ENCODE assay signal across 15 cellular contexts in the genomic region with DNA sequence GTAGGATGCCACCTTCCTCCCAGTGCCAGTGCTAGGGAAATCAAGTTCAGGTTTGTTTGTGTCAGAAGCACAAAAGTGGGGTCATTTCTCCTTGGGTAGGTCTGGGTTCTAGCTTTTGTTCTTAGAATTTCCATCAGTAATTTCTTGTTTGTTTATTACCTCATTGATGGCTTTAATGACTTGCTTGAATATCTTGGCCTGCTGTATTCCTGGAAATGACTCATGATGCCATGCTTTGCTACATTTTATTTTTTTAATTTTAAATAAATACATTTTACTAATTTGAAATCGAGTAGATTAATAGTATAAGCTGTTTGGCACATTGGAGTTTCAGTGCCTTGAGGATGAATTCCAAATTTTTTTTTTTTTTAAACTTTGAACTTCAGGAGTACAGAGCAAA.
A peak's percentile ranks its signal among the peaks of the same experiment; 100 is the strongest.
DNase-seq lines count a peak whose midpoint lies in the region; ATAC-seq and TF ChIP-seq lines count a peak whose summit lies in the region.
"Had no signal": no experiment of that assay in that cellular context is flagged by ENCODE, and none has a peak within 500 bp of the region (broad histone marks: within the 10 kb centered on the region; RNA-seq: fewer than 3 reads in every experiment).

No MANE protein-coding gene starts in this region.

- no peaks in the 10 kb centered on the region for H3K9me3 ChIP-seq in PC-3 (ENCODE audit: low read length)
- H3K9me3 ChIP-seq in thyroid gland, result no peaks in the 10 kb centered on the region

- DNase-seq in natural killer cell (no peak), PC-3 (peak; percentile 13), thyroid gland (no peak), pons (ENCODE audit: low spot score) (no peak)
- DNase-seq in natural killer cell treated with Interleukin-12 subunit alpha and Interleukin-12 subunit beta and Interleukin-15 and Interleukin-18, amount 100 ng/mL, for 72 hours (ENCODE audit: low spot score), result no peak
- DNase-seq in activated naive CD8-positive, alpha-beta T cell treated with anti-CD3 and anti-CD28 coated beads for 36 hours, result no peak
- no peak for DNase-seq in stimulated activated naive CD8-positive, alpha-beta T cell treated with anti-CD3 and anti-CD28 coated beads, Interleukin-15, amount 100 ng/mL, for 72 hours
- DNase-seq: C1 segment of cervical spinal cord, DMS153, EL, GM23248, IMR-90, NCI-H1417 treated with DMSO at 0.1 percent for 48 hours, NCI-H2029, NCI-H510A had no signal

- H3K4me3 ChIP-seq in PC-3 (ENCODE audit: low read length), result no peak overlapping the region
- no peak overlapping the region for H3K4me3 ChIP-seq in thyroid gland (replicated peaks in 1 of 3)
- H3K4me3 ChIP-seq: GM23248 had no signal

- H2AFZ ChIP-seq in PC-3 (ENCODE audit: low read length), result no peak overlapping the region
- H2AFZ ChIP-seq: GM23248 had no signal

- H4K20me1 ChIP-seq in PC-3 (ENCODE audit: low read length), result peaks cover 3% of the 10 kb centered on the region; the same call in 1 of the 2 replicates

- H3K27ac Mint-ChIP-seq in natural killer cell, result peak overlapping the region; percentile 82 to 90
- peak overlapping the region in 1 of 2 donors; percentile 73 for H3K27ac Mint-ChIP-seq in natural killer cell treated with Interleukin-12 subunit alpha and Interleukin-12 subunit beta and Interleukin-15 and Interleukin-18, amount 100 ng/mL, for 72 hours
- H3K27ac Mint-ChIP-seq in activated naive CD8-positive, alpha-beta T cell treated with anti-CD3 and anti-CD28 coated beads for 36 hours, result peak overlapping the region; percentile 91
- H3K27ac Mint-ChIP-seq in stimulated activated naive CD8-positive, alpha-beta T cell treated with anti-CD3 and anti-CD28 coated beads, Interleukin-15, amount 100 ng/mL, for 72 hours, result peak overlapping the region; percentile 71 to 92

- H3K9me2 ChIP-seq in PC-3 (replicated peaks; ENCODE audit: low read length), result no peaks in the 10 kb centered on the region

- no TSS peak for BruUV-seq in PC-3 (replicated peaks; lab: Mats Ljungman, UMichigan)

- no peak overlapping the region for H3K9ac ChIP-seq in PC-3 (ENCODE audit: low read length)
- H3K9ac ChIP-seq: GM23248 had no signal

- CTCF ChIA-PET in PC-3 (lab: Charles Lee), result no interaction called here

- no peak overlapping the region for H3K4me3 Mint-ChIP-seq in natural killer cell
- H3K4me3 Mint-ChIP-seq in natural killer cell treated with Interleukin-12 subunit alpha and Interleukin-12 subunit beta and Interleukin-15 and Interleukin-18, amount 100 ng/mL, for 72 hours, result no peak overlapping the region
- H3K4me3 Mint-ChIP-seq in activated naive CD8-positive, alpha-beta T cell treated with anti-CD3 and anti-CD28 coated beads for 36 hours, result no peak overlapping the region
- peak overlapping the region in 1 of 2 donors; percentile 78 for H3K4me3 Mint-ChIP-seq in stimulated activated naive CD8-positive, alpha-beta T cell treated with anti-CD3 and anti-CD28 coated beads, Interleukin-15, amount 100 ng/mL, for 72 hours

- peaks cover 78% of the 10 kb centered on the region for H3K79me2 ChIP-seq in PC-3 (ENCODE audit: low read length)

- ATAC-seq in natural killer cell (no peak), PC-3 (no peak)
- no peak for ATAC-seq in natural killer cell treated with Interleukin-12 subunit alpha and Interleukin-12 subunit beta and Interleukin-15 and Interleukin-18, amount 100 ng/mL, for 72 hours
- no peak for ATAC-seq in stimulated activated naive CD8-positive, alpha-beta T cell treated with anti-CD3 and anti-CD28 coated beads, Interleukin-15, amount 100 ng/mL, for 72 hours

- POLR2A ChIA-PET in PC-3 (lab: Charles Lee; ENCODE audit: unreplicated experiment), result interaction anchor here (0.6 kb wide), 1 partner anchor 162 kb away, joined by 5 read pairs; no protein-coding TSS in a partner anchor

- peaks cover 92 to 95% of the 10 kb centered on the region in 2 donors for H3K4me1 Mint-ChIP-seq in natural killer cell
- H3K4me1 Mint-ChIP-seq in natural killer cell treated with Interleukin-12 subunit alpha and Interleukin-12 subunit beta and Interleukin-15 and Interleukin-18, amount 100 ng/mL, for 72 hours (ENCODE audit: low read depth in 2 of 2), result peaks cover 87 to 88% of the 10 kb centered on the region in 2 donors
- H3K4me1 Mint-ChIP-seq in activated naive CD8-positive, alpha-beta T cell treated with anti-CD3 and anti-CD28 coated beads for 36 hours, result peaks cover 93% of the 10 kb centered on the region
- H3K4me1 Mint-ChIP-seq in stimulated activated naive CD8-positive, alpha-beta T cell treated with anti-CD3 and anti-CD28 coated beads, Interleukin-15, amount 100 ng/mL, for 72 hours, result peaks cover 96% of the 10 kb centered on the region

- no peak overlapping the region for H3K27ac ChIP-seq in PC-3 (ENCODE audit: low read length)
- no peak overlapping the region for H3K27ac ChIP-seq in thyroid gland
- H3K27ac ChIP-seq: GM23248 had no signal

- no peaks in the 10 kb centered on the region for H3F3A ChIP-seq in PC-3 (ENCODE audit: low read length, unreplicated experiment)

- H3K27me3 Mint-ChIP-seq in natural killer cell (ENCODE audit: low read depth in 2 of 2), result no peaks in the 10 kb centered on the region
- H3K27me3 Mint-ChIP-seq in natural killer cell treated with Interleukin-12 subunit alpha and Interleukin-12 subunit beta and Interleukin-15 and Interleukin-18, amount 100 ng/mL, for 72 hours, result no peaks in the 10 kb centered on the region
- H3K27me3 Mint-ChIP-seq in activated naive CD8-positive, alpha-beta T cell treated with anti-CD3 and anti-CD28 coated beads for 36 hours, result no peaks in the 10 kb centered on the region
- H3K27me3 Mint-ChIP-seq in stimulated activated naive CD8-positive, alpha-beta T cell treated with anti-CD3 and anti-CD28 coated beads, Interleukin-15, amount 100 ng/mL, for 72 hours, result no peaks in the 10 kb centered on the region

- H3K36me3 Mint-ChIP-seq in natural killer cell, result no peaks in the 10 kb centered on the region
- peaks cover 4% of the 10 kb centered on the region for H3K36me3 Mint-ChIP-seq in natural killer cell treated with Interleukin-12 subunit alpha and Interleukin-12 subunit beta and Interleukin-15 and Interleukin-18, amount 100 ng/mL, for 72 hours
- peaks cover 32% of the 10 kb centered on the region for H3K36me3 Mint-ChIP-seq in activated naive CD8-positive, alpha-beta T cell treated with anti-CD3 and anti-CD28 coated beads for 36 hours

- WGBS in thyroid gland, 2 donors, result 69 to 81% methylated on average over 1 of the region's 1 CpG

- intact Hi-C loops in natural killer cell (cut with micrococcal nuclease) (no loop called here), PC-3 (cut with micrococcal nuclease) (no loop called here), thyroid gland (cut with DNase I) (no loop called here)

- H3K9me3 Mint-ChIP-seq in natural killer cell, result no peaks in the 10 kb centered on the region
- peaks cover 5% of the 10 kb centered on the region for H3K9me3 Mint-ChIP-seq in natural killer cell treated with Interleukin-12 subunit alpha and Interleukin-12 subunit beta and Interleukin-15 and Interleukin-18, amount 100 ng/mL, for 72 hours
- peaks cover 12% of the 10 kb centered on the region for H3K9me3 Mint-ChIP-seq in activated naive CD8-positive, alpha-beta T cell treated with anti-CD3 and anti-CD28 coated beads for 36 hours
- peaks cover 3 to 9% of the 10 kb centered on the region in 2 donors for H3K9me3 Mint-ChIP-seq in stimulated activated naive CD8-positive, alpha-beta T cell treated with anti-CD3 and anti-CD28 coated beads, Interleukin-15, amount 100 ng/mL, for 72 hours

- TF ChIP-seq CTCF in natural killer cell (IDR thresholded peaks at IDR 0.05) (no peak), PC-3 (conservative IDR thresholded peaks at IDR 0.05; ENCODE audit: low read depth, low read length) (no peak), thyroid gland (IDR thresholded peaks at IDR 0.05) (no peak)

- H3K27me3 ChIP-seq in PC-3 (ENCODE audit: low read length), result no peaks in the 10 kb centered on the region
- no peaks in the 10 kb centered on the region for H3K27me3 ChIP-seq in thyroid gland

- peaks cover 36% of the 10 kb centered on the region for H3K4me1 ChIP-seq in PC-3 (ENCODE audit: insufficient read depth, low read length)
- H3K4me1 ChIP-seq in thyroid gland, result peaks cover 27 to 37% of the 10 kb centered on the region in 2 donors

- TF ChIP-seq POLR2A in thyroid gland (IDR thresholded peaks at IDR 0.05), result no peak

- H3K4me2 ChIP-seq in PC-3 (ENCODE audit: low read length), result no peak overlapping the region

- H3K36me3 ChIP-seq in PC-3 (ENCODE audit: low read depth, low read length), result no peaks in the 10 kb centered on the region
- H3K36me3 ChIP-seq in thyroid gland, result no peaks in the 10 kb centered on the region
